Comparison of ENCODE assay signal across 10 cellular contexts in the genomic region with DNA sequence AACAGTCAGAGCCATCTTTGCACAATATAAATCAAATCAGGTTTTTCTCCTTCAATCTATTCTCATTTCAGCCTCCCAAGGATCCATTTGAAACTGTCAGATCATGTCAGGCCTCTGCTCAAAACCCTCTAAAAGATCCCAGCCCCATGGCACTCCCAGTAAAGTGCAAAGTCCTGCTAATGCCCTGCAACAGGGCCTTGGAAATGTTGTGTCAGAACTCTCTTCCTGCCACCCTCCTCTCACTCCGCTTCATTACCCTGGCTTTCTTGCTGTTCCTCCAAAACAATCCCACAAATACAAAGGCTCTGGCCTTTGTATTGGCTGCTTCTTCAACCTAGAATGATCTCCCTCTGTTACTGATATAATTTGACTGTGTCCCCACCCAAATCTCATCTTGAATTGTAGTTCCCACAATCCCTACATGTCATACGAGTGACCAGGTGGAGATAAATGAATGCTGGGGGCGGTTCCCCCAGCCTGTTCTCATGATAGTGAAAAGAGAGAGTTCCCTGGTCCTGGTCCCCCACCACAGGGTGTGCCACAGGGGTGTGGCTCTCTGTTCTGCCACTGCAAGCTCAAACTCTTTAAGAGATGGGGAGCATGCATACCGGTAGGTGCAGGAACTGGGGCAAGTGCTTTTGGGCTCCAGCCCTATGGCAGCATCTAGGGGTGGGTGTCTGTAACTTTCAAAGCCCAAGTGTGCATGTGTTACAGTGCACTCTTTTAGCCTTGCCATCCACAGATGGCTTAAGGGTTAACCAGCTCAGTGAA. TPM values are rescaled to one million over a fixed set of nuclear protein-coding genes. Genes with fewer than 3 reads are reported as not detected.
DNase-seq lines count a peak whose midpoint lies in the region; ATAC-seq and TF ChIP-seq lines count a peak whose summit lies in the region.
"Had no signal": no experiment of that assay in that cellular context is flagged by ENCODE, and none has a peak within 500 bp of the region (broad histone marks: within the 10 kb centered on the region; RNA-seq: fewer than 3 reads in every experiment).

No MANE protein-coding gene starts in this region.

- no peaks in the 10 kb centered on the region for H3K9me3 ChIP-seq in GM23248 (ENCODE audit: low read depth)
- no peaks in the 10 kb centered on the region for H3K9me3 ChIP-seq in SJSA1 (replicated peaks)
- no peaks in the 10 kb centered on the region for H3K9me3 ChIP-seq in hepatocyte (ENCODE audit: low read depth)
- H3K9me3 ChIP-seq in skeletal muscle tissue (ENCODE audit: control insufficient read depth in 3 of 3, low read length in 3 of 3): no peaks in the 10 kb centered on the region

- in situ Hi-C loops in GM23248 (cut with MboI): no loop called here

- H4K20me1 ChIP-seq in GM23248 (ENCODE audit: insufficient read depth): no peaks in the 10 kb centered on the region
- no peaks in the 10 kb centered on the region for H4K20me1 ChIP-seq in hepatocyte (ENCODE audit: insufficient read depth, poor library complexity, severe bottlenecking)

- DNase-seq in GM23248 (peak; percentile 50), SJSA1 (ENCODE audit: low read depth in 1 of 2, low spot score in 2 of 2) (no peak), hepatocyte (ENCODE audit: low spot score) (no peak), medulla oblongata (ENCODE audit: extremely low spot score) (no peak), NCI-H2196 treated with DMSO at 0.1 percent for 48 hours (lab: John Stamatoyannopoulos, UW; ENCODE audit: unreplicated experiment) (no peak)
- DNase-seq: activated naive CD4-positive, alpha-beta T cell treated with Interleukin-2 at 50 U/mL for 16 hours; effector memory CD8-positive, alpha-beta T cell; NCI-H2081 had no signal

- H3K4me2 ChIP-seq in GM23248 (ENCODE audit: unreplicated experiment): peak overlapping the region; percentile 85
- peak overlapping the region; percentile 24 for H3K4me2 ChIP-seq in hepatocyte

- TF ChIP-seq CTCF in hepatocyte (IDR thresholded peaks at IDR 0.05; ENCODE audit: poor library complexity): no peak

- no peaks in the 10 kb centered on the region for H3K36me3 ChIP-seq in GM23248 (ENCODE audit: low read depth)
- no peaks in the 10 kb centered on the region for H3K36me3 ChIP-seq in SJSA1
- no peaks in the 10 kb centered on the region for H3K36me3 ChIP-seq in hepatocyte (replicated peaks; ENCODE audit: insufficient read depth, low read depth)
- H3K36me3 ChIP-seq in skeletal muscle tissue (ENCODE audit: control insufficient read depth in 3 of 3, insufficient read depth in 3 of 3, low read length in 3 of 3): no peaks in the 10 kb centered on the region

- no peaks in the 10 kb centered on the region for H3K9me2 ChIP-seq in GM23248 (ENCODE audit: insufficient read depth)
- H3K9me2 ChIP-seq in hepatocyte (replicated peaks; ENCODE audit: insufficient read depth): no peaks in the 10 kb centered on the region

- peaks cover 6% of the 10 kb centered on the region; the same call in 1 of the 2 replicates for H3F3A ChIP-seq in GM23248 (ENCODE audit: insufficient read depth)

- H3K4me3 ChIP-seq in GM23248 (peak overlapping the region; percentile 63), SJSA1 (peak overlapping the region; percentile 25), hepatocyte (no peak overlapping the region), skeletal muscle tissue (ENCODE audit: low read length in 3 of 3) (no peak overlapping the region)

- H3K27ac ChIP-seq in GM23248 (peak overlapping the region; percentile 92), SJSA1 (peak overlapping the region; percentile 94), hepatocyte (peak overlapping the region; percentile 73), skeletal muscle tissue (ENCODE audit: low read depth, low read length) (peak overlapping the region; percentile 49)

- H3K79me2 ChIP-seq in GM23248 (ENCODE audit: insufficient read depth) (no peaks in the 10 kb centered on the region), hepatocyte (no peaks in the 10 kb centered on the region)

- ATAC-seq in HG03457 (IDR thresholded peaks at IDR 0.05; ENCODE audit: unreplicated experiment): no peak
- ATAC-seq: effector memory CD8-positive, alpha-beta T cell had no signal

- H3K27me3 ChIP-seq in GM23248 (replicated peaks; ENCODE audit: insufficient read depth) (no peaks in the 10 kb centered on the region), SJSA1 (replicated peaks) (no peaks in the 10 kb centered on the region), hepatocyte (no peaks in the 10 kb centered on the region), skeletal muscle tissue (ENCODE audit: control insufficient read depth in 3 of 3, insufficient read depth in 3 of 3, low read length in 3 of 3) (no peaks in the 10 kb centered on the region)

- 66 to 69% methylated on average over 4 of the region's 4 CpGs for WGBS in GM23248 (ENCODE audit: low coverage in 1 of 2, low lambda C conversion rate in 2 of 2, missing lambda C conversion rate in 2 of 2), 2 experiments
- WGBS in hepatocyte (ENCODE audit: low lambda C conversion rate, missing lambda C conversion rate): 85% methylated on average over 4 of the region's 4 CpGs

- H2AFZ ChIP-seq in GM23248 (peak overlapping the region; percentile 76), hepatocyte (peak overlapping the region; percentile 10)

- H3K9ac ChIP-seq in GM23248 (peak overlapping the region; percentile 86), skeletal muscle tissue (ENCODE audit: low read depth in 1 of 3, low read length in 3 of 3) (no peak overlapping the region)

- H3K4me1 ChIP-seq in GM23248 (ENCODE audit: insufficient read depth): peaks cover 22% of the 10 kb centered on the region; the same call in 1 of the 2 replicates
- peaks cover 21% of the 10 kb centered on the region for H3K4me1 ChIP-seq in SJSA1 (replicated peaks)
- peaks cover 10% of the 10 kb centered on the region for H3K4me1 ChIP-seq in hepatocyte (ENCODE audit: insufficient read depth)
- peaks cover 0 to 11% (median 8%) of the 10 kb centered on the region in 3 donors for H3K4me1 ChIP-seq in skeletal muscle tissue (ENCODE audit: control insufficient read depth in 3 of 3, insufficient read depth in 3 of 3, low read length in 3 of 3)

RNA-seq across cellular contexts. Expression of a gene that starts 22.9 kb away (rescaled TPM):
- 138 and 183 TPM in 2 replicates for total RNA-seq in GM23248 (2014; rRNA removed; shearing (Covaris generic))
- polyA plus RNA-seq in GM23248 (2016; fragmentation: Nextera tagmentation; extraction: Ambion mirVana) (111 and 112 TPM in 2 replicates), hepatocyte (93.6 and 113 TPM in 2 replicates)
- total RNA-seq in SJSA1 (2014; rRNA removed; shearing (Covaris generic)): 157 and 210 TPM in 2 replicates
- total RNA-seq in hepatocyte (129 and 135 TPM in 2 replicates), skeletal muscle tissue (136 TPM)

Comparison
In these comparisons a context has a peak if more than half of its experiments do, and no peak if none do; other contexts are left out.
1. H3K4me3 ChIP-seq: peak in GM23248 (single experiment) and SJSA1 (single experiment); none in hepatocyte (single experiment) and skeletal muscle tissue (0 of 3).
2. Peak in every context shown above with its lines, with median percentiles within 50 percentile points of each other: H3K27ac ChIP-seq.